ENCODE assay signal across 17 cellular contexts in the genomic region with DNA sequence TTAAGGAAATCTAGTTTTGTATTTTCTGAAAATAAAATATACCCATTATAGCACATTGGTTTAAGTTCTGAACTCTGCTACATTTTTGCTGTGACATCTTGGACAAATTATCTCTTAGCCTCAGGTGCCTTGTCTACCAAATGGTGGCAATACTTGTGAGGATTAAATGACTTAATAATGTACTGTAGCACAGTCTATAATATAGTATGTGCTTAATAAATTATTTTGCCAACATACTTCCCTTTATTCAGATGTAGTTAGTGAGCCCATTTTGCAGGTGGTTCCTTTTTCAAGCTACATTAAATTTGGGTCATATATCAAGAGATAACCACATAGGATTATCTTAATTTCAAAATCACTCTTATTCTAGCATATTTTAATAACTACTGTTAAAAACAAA. TPM values are rescaled to one million over a fixed set of nuclear protein-coding genes. Genes with fewer than 3 reads are reported as not detected.
A peak's percentile ranks its signal among the peaks of the same experiment; 100 is the strongest.
DNase-seq lines count a peak whose midpoint lies in the region; ATAC-seq and TF ChIP-seq lines count a peak whose summit lies in the region.
"Had no signal": no experiment of that assay in that cellular context is flagged by ENCODE, and none has a peak within 500 bp of the region (broad histone marks: within the 10 kb centered on the region; RNA-seq: fewer than 3 reads in every experiment).

No MANE protein-coding gene starts in this region.

- intact Hi-C loops in prostate gland (cut with DNase I): no loop called here

- H3K36me3 ChIP-seq in ACC112 (ENCODE audit: insufficient read depth, low read length) (peaks cover 34% of the 10 kb centered on the region), DOHH2 (ENCODE audit: control insufficient read depth, low read length) (peaks cover 76% of the 10 kb centered on the region), prostate gland (no peaks in the 10 kb centered on the region)
- H3K36me3 ChIP-seq: right atrium auricular region had no signal

- H3K27ac ChIP-seq in ACC112 (ENCODE audit: low read depth, low read length) (no peak overlapping the region), DOHH2 (ENCODE audit: low read depth, low read length) (no peak overlapping the region), prostate gland (no peak overlapping the region)

- H3K4me3 ChIP-seq in ACC112 (ENCODE audit: low read depth, low read length): peak overlapping the region; percentile 0; the same call in 1 of the 2 replicates
- peak overlapping the region; percentile 96; the same call in 1 of the 2 replicates for H3K4me3 ChIP-seq in DOHH2 (ENCODE audit: low read length)
- H3K4me3 ChIP-seq in prostate gland: no peak overlapping the region
- H3K4me3 ChIP-seq: right atrium auricular region had no signal

- no peaks in the 10 kb centered on the region for H3F3A ChIP-seq in DOHH2 (ENCODE audit: control insufficient read depth, insufficient read depth)

- H3K27me3 Mint-ChIP-seq in activated T-helper 17 cell treated with anti-CD3 and anti-CD28 coated beads, Interleukin-2, amount 50 U/mL, for 72 hours: no peaks in the 10 kb centered on the region
- no peaks in the 10 kb centered on the region for H3K27me3 Mint-ChIP-seq in mesothelial cell of epicardium (ENCODE audit: low read depth)
- H3K27me3 Mint-ChIP-seq: activated CD4-positive, alpha-beta memory T cell treated with anti-CD3 and anti-CD28 coated beads for 36 hours; naive thymus-derived CD8-positive, alpha-beta T cell had no signal

- no peaks in the 10 kb centered on the region for H3K9me3 ChIP-seq in DOHH2 (ENCODE audit: control insufficient read depth, insufficient read depth, low read length)
- no peaks in the 10 kb centered on the region for H3K9me3 ChIP-seq in prostate gland
- H3K9me3 ChIP-seq: right atrium auricular region had no signal

- peaks cover 91% of the 10 kb centered on the region for H3K79me2 ChIP-seq in ACC112 (ENCODE audit: control insufficient read depth, insufficient read depth, low read length, unreplicated experiment)
- H3K79me2 ChIP-seq in DOHH2 (ENCODE audit: control insufficient read depth, low read length): peaks cover 93% of the 10 kb centered on the region

- peak overlapping the region; percentile 99 for H3K4me3 Mint-ChIP-seq in activated T-helper 17 cell treated with anti-CD3 and anti-CD28 coated beads, Interleukin-2, amount 50 U/mL, for 72 hours
- no peak overlapping the region for H3K4me3 Mint-ChIP-seq in mesothelial cell of epicardium
- H3K4me3 Mint-ChIP-seq: GM23338 had no signal

- no peaks in the 10 kb centered on the region for H3K9me3 Mint-ChIP-seq in activated T-helper 17 cell treated with anti-CD3 and anti-CD28 coated beads, Interleukin-2, amount 50 U/mL, for 72 hours
- H3K9me3 Mint-ChIP-seq in mesothelial cell of epicardium: no peaks in the 10 kb centered on the region
- H3K9me3 Mint-ChIP-seq: activated CD4-positive, alpha-beta memory T cell treated with anti-CD3 and anti-CD28 coated beads for 36 hours; GM23338; naive thymus-derived CD8-positive, alpha-beta T cell had no signal

- peaks cover 51% of the 10 kb centered on the region for H3K4me1 Mint-ChIP-seq in activated T-helper 17 cell treated with anti-CD3 and anti-CD28 coated beads, Interleukin-2, amount 50 U/mL, for 72 hours
- peaks cover 32% of the 10 kb centered on the region for H3K4me1 Mint-ChIP-seq in mesothelial cell of epicardium

- H3K4me1 ChIP-seq in ACC112 (ENCODE audit: control insufficient read depth, insufficient read depth, low read length, unreplicated experiment) (peaks cover 29% of the 10 kb centered on the region), DOHH2 (ENCODE audit: control insufficient read depth, low read length) (peaks cover 33% of the 10 kb centered on the region), prostate gland (replicated peaks) (peaks cover 6% of the 10 kb centered on the region)

- H3K36me3 Mint-ChIP-seq in activated T-helper 17 cell treated with anti-CD3 and anti-CD28 coated beads, Interleukin-2, amount 50 U/mL, for 72 hours (ENCODE audit: low read depth): peaks cover 92% of the 10 kb centered on the region
- H3K36me3 Mint-ChIP-seq in mesothelial cell of epicardium: peaks cover 5% of the 10 kb centered on the region

- no peak overlapping the region for H2AFZ ChIP-seq in ACC112 (ENCODE audit: low read length, unreplicated experiment)
- H2AFZ ChIP-seq: GM23338 had no signal

- H3K27ac Mint-ChIP-seq in activated T-helper 17 cell treated with anti-CD3 and anti-CD28 coated beads, Interleukin-2, amount 50 U/mL, for 72 hours: peak overlapping the region; percentile 100
- peak overlapping the region; percentile 37 for H3K27ac Mint-ChIP-seq in mesothelial cell of epicardium
- H3K27ac Mint-ChIP-seq: activated CD4-positive, alpha-beta memory T cell treated with anti-CD3 and anti-CD28 coated beads for 36 hours; GM23338 had no signal

- H4K20me1 ChIP-seq in DOHH2 (ENCODE audit: control insufficient read depth, insufficient read depth, low read depth, low read length): peaks cover 31% of the 10 kb centered on the region

- DNase-seq in mesothelial cell of epicardium (ENCODE audit: low spot score in 2 of 2, unreplicated experiment in 2 of 2): no peak
- DNase-seq in prostate gland (ENCODE audit: low spot score): no peak
- DNase-seq in SW 1271 (lab: John Stamatoyannopoulos, UW): no peak
- DNase-seq in NCI-H1436 (lab: John Stamatoyannopoulos, UW): no peak
- no peak for DNase-seq in NCI-H748 treated with DMSO at 0.1 percent for 48 hours (lab: John Stamatoyannopoulos, UW)
- DNase-seq: activated CD4-positive, alpha-beta memory T cell treated with anti-CD3 and anti-CD28 coated beads for 36 hours; DMS79 treated with DMSO at 0.1 percent for 48 hours; hypothalamus; naive thymus-derived CD8-positive, alpha-beta T cell; NCI-H2171; Right ventricle myocardium superior; stimulated activated CD4-positive, alpha-beta T cell treated with anti-CD3 and anti-CD28 coated beads, Interleukin-4, amount 100 ng/mL, for 4 hours had no signal

- TF ChIP-seq CTCF in DOHH2 (IDR thresholded peaks at IDR 0.05; ENCODE audit: low read depth, low read length, poor library complexity, severe bottlenecking) (no peak), mesothelial cell of epicardium (IDR thresholded peaks at IDR 0.05; ENCODE audit: unreplicated experiment) (no peak), prostate gland (IDR thresholded peaks at IDR 0.05) (no peak)

- ATAC-seq in activated T-helper 17 cell treated with anti-CD3 and anti-CD28 coated beads, Interleukin-2, amount 50 U/mL, for 72 hours (replicated peaks): no peak
- ATAC-seq: GM23338; naive thymus-derived CD8-positive, alpha-beta T cell had no signal

- H3K27me3 ChIP-seq in ACC112 (ENCODE audit: insufficient read depth, low read length) (no peaks in the 10 kb centered on the region), DOHH2 (ENCODE audit: control insufficient read depth, low read length) (no peaks in the 10 kb centered on the region), prostate gland (replicated peaks; ENCODE audit: insufficient read depth) (no peaks in the 10 kb centered on the region)
- H3K27me3 ChIP-seq: right atrium auricular region had no signal

- no peaks in the 10 kb centered on the region for H3K9me2 ChIP-seq in DOHH2 (replicated peaks; ENCODE audit: control insufficient read depth, low read length)

- no peak for TF ChIP-seq POLR2A in prostate gland (IDR thresholded peaks at IDR 0.05)

- peak overlapping the region; percentile 85 for H3K4me2 ChIP-seq in DOHH2 (ENCODE audit: low read length)

RNA-seq across cellular contexts. Expression of a gene that starts 3.2 kb away (rescaled TPM):
- 100 to 1,000 TPM in 1 of 2 donors, 10 to 100 TPM in 1; 73.0 to 159 TPM for total RNA-seq in activated T-helper 17 cell treated with anti-CD3 and anti-CD28 coated beads, Interleukin-2, amount 50 U/mL, for 72 hours
- 76.6 to 77.7 TPM (median 77.6 TPM) in 3 replicates for total RNA-seq in mesothelial cell of epicardium
- 10 to 100 TPM; 58.0 to 64.1 TPM for total RNA-seq in prostate gland

RNA-seq across cellular contexts. Expression of a gene that starts 35.4 kb away (rescaled TPM):
- 100 to 1,000 TPM; 220 to 398 TPM for total RNA-seq in activated T-helper 17 cell treated with anti-CD3 and anti-CD28 coated beads, Interleukin-2, amount 50 U/mL, for 72 hours
- 157 to 165 TPM (median 160 TPM) in 3 replicates for total RNA-seq in mesothelial cell of epicardium
- total RNA-seq in prostate gland: 100 to 1,000 TPM; 273 to 331 TPM

Comparison
In these comparisons a context has a peak if more than half of its experiments do, and no peak if none do; other contexts are left out.
1. H3K4me3 ChIP-seq: peak in ACC112 (single experiment) and DOHH2 (single experiment); none in prostate gland (0 of 2).